ENCODE assay signal across 9 cellular contexts in genomic region chr13:31896427-31896826, GRCh38.
A peak's percentile ranks its signal among the peaks of the same experiment; 100 is the strongest.
DNase-seq lines count a peak whose midpoint lies in the region; ATAC-seq and TF ChIP-seq lines count a peak whose summit lies in the region.
"Had no signal": no experiment of that assay in that cellular context is flagged by ENCODE, and none has a peak within 500 bp of the region (broad histone marks: within the 10 kb centered on the region; RNA-seq: fewer than 3 reads in every experiment).

No MANE protein-coding gene starts in this region.

- H3K4me1 Mint-ChIP-seq in activated CD4-positive, alpha-beta T cell treated with anti-CD3 and anti-CD28 coated beads for 36 hours, result peaks cover 13% of the 10 kb centered on the region

- peak overlapping the region in 1 of 11 experiments; percentile 19; a peak in 1 of 22 replicates for H3K9ac ChIP-seq in BLaER1 treated with 17β-estradiol and CSF1 and Interleukin-3, amounts not matched to agents 10 nM and 100 nM

- H4K20me1 ChIP-seq in BLaER1 treated with 17β-estradiol and CSF1 and Interleukin-3, amounts not matched to agents 10 nM and 100 nM, result no peaks in the 10 kb centered on the region

- DNase-seq in NCI-H226, result peak; percentile 10
- DNase-seq in left ventricle myocardium inferior, result peak; percentile 42
- DNase-seq in activated CD4-positive, alpha-beta T cell treated with anti-CD3 and anti-CD28 coated beads for 36 hours, result no peak
- no peak for DNase-seq in stimulated activated CD4-positive, alpha-beta T cell treated with anti-CD3 and anti-CD28 coated beads, Interleukin-2, amount 100 ng/mL, for 48 hours
- DNase-seq in NCI-H146 treated with DMSO at 0.1 percent for 48 hours (lab: John Stamatoyannopoulos, UW; ENCODE audit: unreplicated experiment), result no peak
- DNase-seq in midbrain (lab: John Stamatoyannopoulos, UW), result no peak
- DNase-seq: cortex of kidney had no signal

- no peak overlapping the region; a peak in 1 of 20 replicates for H3K4me3 ChIP-seq in BLaER1 treated with 17β-estradiol and CSF1 and Interleukin-3, amounts not matched to agents 10 nM and 100 nM
- peak overlapping the region; percentile 22 for H3K4me3 ChIP-seq in left ventricle myocardium inferior

- no peak overlapping the region for H3K27ac Mint-ChIP-seq in activated CD4-positive, alpha-beta T cell treated with anti-CD3 and anti-CD28 coated beads for 36 hours

- H3K27me3 ChIP-seq in BLaER1 treated with 17β-estradiol and CSF1 and Interleukin-3, amounts not matched to agents 10 nM and 100 nM, result no peaks in the 10 kb centered on the region
- H3K27me3 ChIP-seq in left ventricle myocardium inferior (ENCODE audit: low read depth), result no peaks in the 10 kb centered on the region

- no peaks in the 10 kb centered on the region for H3K36me3 ChIP-seq in BLaER1 treated with 17β-estradiol and CSF1 and Interleukin-3, amounts not matched to agents 10 nM and 100 nM
- no peaks in the 10 kb centered on the region for H3K36me3 ChIP-seq in left ventricle myocardium inferior

- H3K27ac ChIP-seq in BLaER1 treated with 17β-estradiol and CSF1 and Interleukin-3, amounts not matched to agents 10 nM and 100 nM, result peak overlapping the region in 1 of 11 experiments; percentile 19; a peak in 1 of 22 replicates
- peak overlapping the region; percentile 87 for H3K27ac ChIP-seq in left ventricle myocardium inferior (replicated peaks)

- POLR2A ChIA-PET in activated CD4-positive, alpha-beta T cell treated with anti-CD3 and anti-CD28 coated beads for 36 hours (lab: Charles Lee), result no interaction called here

- intact Hi-C loops in left ventricle myocardium inferior (cut with micrococcal nuclease), result no loop called here
- intact Hi-C loops in activated CD4-positive, alpha-beta T cell treated with anti-CD3 and anti-CD28 coated beads for 36 hours (cut with DNase I, micrococcal nuclease), result no loop called here

- no peaks in the 10 kb centered on the region for H3K9me3 Mint-ChIP-seq in activated CD4-positive, alpha-beta T cell treated with anti-CD3 and anti-CD28 coated beads for 36 hours (ENCODE audit: low read depth)

- CTCF ChIA-PET in activated CD4-positive, alpha-beta T cell treated with anti-CD3 and anti-CD28 coated beads for 36 hours (lab: Charles Lee), result interaction anchor here (1.6 to 2.6 kb wide), 2 partner anchors 9 to 13 kb away, joined by 6 to 13 read pairs; no protein-coding TSS in a partner anchor

- ATAC-seq in GM21447 (IDR thresholded peaks at IDR 0.05; ENCODE audit: unreplicated experiment), result peak; percentile 77
- ATAC-seq in activated CD4-positive, alpha-beta T cell treated with anti-CD3 and anti-CD28 coated beads for 36 hours, result no peak

- no peak for TF ChIP-seq CTCF in left ventricle myocardium inferior (IDR thresholded peaks at IDR 0.05; ENCODE audit: borderline replicate concordance)

- H3K4me2 ChIP-seq in BLaER1 treated with 17β-estradiol and CSF1 and Interleukin-3, amounts not matched to agents 10 nM and 100 nM, result peak overlapping the region; percentile 23 to 95 (median 83)

- no peaks in the 10 kb centered on the region for H3K36me3 Mint-ChIP-seq in activated CD4-positive, alpha-beta T cell treated with anti-CD3 and anti-CD28 coated beads for 36 hours (ENCODE audit: low read depth)

- H3K9me3 ChIP-seq in BLaER1 treated with 17β-estradiol and CSF1 and Interleukin-3, amounts not matched to agents 10 nM and 100 nM (replicated peaks in 1 of 11), result peaks cover 0 to 16% (median 7%) of the 10 kb centered on the region in 11 experiments; a peak in 9 of 22 replicates
- H3K9me3 ChIP-seq in left ventricle myocardium inferior (replicated peaks), result peaks cover 4% of the 10 kb centered on the region

- no peak overlapping the region for H3K4me3 Mint-ChIP-seq in activated CD4-positive, alpha-beta T cell treated with anti-CD3 and anti-CD28 coated beads for 36 hours

- peaks cover 2% of the 10 kb centered on the region for H3K27me3 Mint-ChIP-seq in activated CD4-positive, alpha-beta T cell treated with anti-CD3 and anti-CD28 coated beads for 36 hours

- H3K4me1 ChIP-seq in BLaER1 treated with 17β-estradiol and CSF1 and Interleukin-3, amounts not matched to agents 10 nM and 100 nM, result peaks cover 23 to 65% (median 50%) of the 10 kb centered on the region in 10 experiments
- peaks cover 84% of the 10 kb centered on the region for H3K4me1 ChIP-seq in left ventricle myocardium inferior

Comparison
In these comparisons a context has a peak if more than half of its experiments do, and no peak if none do; other contexts are left out.
1. DNase-seq: peak in NCI-H226 (single experiment) and left ventricle myocardium inferior (single experiment); none in activated CD4-positive, alpha-beta T cell treated with anti-CD3 and anti-CD28 coated beads for 36 hours (single experiment), stimulated activated CD4-positive, alpha-beta T cell treated with anti-CD3 and anti-CD28 coated beads, Interleukin-2, amount 100 ng/mL, for 48 hours (0 of 2), NCI-H146 treated with DMSO at 0.1 percent for 48 hours (single experiment) and midbrain (single experiment).